ENCODE assay signal across 1 cellular context in the genomic region with DNA sequence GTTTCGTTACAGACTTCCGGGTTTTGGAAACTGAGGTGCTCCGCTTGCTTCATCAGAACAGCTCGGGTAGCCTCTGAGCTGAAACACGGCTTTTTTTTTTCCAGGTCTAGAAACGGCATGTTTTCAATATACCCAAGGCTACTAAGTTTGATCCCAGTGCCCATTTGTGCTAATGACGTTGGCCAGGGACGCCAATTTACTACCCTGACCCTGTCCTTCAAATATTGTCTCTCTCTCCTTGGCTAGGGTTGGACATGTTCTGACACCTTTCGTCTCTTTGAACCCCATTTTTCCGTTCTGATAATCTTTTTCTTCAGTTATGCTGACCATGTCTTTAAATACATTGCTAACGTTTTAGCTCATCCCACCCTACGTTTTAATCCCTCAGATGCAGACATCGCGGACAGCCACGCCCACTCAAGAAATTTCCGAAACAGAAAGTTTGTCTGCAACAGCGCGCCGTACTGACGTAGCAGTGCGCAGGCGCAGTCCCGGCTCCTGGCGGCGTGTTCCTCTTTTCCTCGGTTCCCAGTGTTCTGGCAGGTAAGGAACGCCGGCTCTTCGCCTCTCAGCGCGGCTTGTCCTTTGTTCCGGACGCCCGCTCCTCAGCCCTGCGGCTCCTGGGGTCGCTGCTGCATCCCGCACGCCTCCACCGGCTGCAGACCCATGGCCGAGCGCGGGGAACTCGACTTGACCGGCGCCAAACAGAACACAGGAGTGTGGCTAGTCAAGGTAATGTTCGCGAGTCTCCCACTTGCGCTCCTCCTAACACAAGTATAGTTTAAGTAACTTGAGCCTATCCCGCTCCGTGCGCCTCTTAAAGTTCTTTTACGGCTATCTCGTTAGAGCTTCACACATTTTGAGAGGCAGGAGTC.
TF ChIP-seq lines count a peak whose summit lies in the region.

A gene with protein sequence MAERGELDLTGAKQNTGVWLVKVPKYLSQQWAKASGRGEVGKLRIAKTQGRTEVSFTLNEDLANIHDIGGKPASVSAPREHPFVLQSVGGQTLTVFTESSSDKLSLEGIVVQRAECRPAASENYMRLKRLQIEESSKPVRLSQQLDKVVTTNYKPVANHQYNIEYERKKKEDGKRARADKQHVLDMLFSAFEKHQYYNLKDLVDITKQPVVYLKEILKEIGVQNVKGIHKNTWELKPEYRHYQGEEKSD (plus strand): TSS at position 521 of the 875 bp plus-strand sequence. CDS start 146 bp downstream, at position 667.

TF ChIP-seq in HepG2, 621 proteins besides CTCF, POLR2A, EP300 and RAD21 (continued from another document and continues in another):
- TF ChIP-seq NR2C2 (CRISPR knock-in tag; IDR thresholded peaks at IDR 0.05; ENCODE audit: borderline replicate concordance) = peak; percentile 45; the same call in 1 of the 2 replicates
- no peak for TF ChIP-seq PRDM15 (CRISPR knock-in tag; IDR thresholded peaks at IDR 0.05)
- TF ChIP-seq, protein P1, sequence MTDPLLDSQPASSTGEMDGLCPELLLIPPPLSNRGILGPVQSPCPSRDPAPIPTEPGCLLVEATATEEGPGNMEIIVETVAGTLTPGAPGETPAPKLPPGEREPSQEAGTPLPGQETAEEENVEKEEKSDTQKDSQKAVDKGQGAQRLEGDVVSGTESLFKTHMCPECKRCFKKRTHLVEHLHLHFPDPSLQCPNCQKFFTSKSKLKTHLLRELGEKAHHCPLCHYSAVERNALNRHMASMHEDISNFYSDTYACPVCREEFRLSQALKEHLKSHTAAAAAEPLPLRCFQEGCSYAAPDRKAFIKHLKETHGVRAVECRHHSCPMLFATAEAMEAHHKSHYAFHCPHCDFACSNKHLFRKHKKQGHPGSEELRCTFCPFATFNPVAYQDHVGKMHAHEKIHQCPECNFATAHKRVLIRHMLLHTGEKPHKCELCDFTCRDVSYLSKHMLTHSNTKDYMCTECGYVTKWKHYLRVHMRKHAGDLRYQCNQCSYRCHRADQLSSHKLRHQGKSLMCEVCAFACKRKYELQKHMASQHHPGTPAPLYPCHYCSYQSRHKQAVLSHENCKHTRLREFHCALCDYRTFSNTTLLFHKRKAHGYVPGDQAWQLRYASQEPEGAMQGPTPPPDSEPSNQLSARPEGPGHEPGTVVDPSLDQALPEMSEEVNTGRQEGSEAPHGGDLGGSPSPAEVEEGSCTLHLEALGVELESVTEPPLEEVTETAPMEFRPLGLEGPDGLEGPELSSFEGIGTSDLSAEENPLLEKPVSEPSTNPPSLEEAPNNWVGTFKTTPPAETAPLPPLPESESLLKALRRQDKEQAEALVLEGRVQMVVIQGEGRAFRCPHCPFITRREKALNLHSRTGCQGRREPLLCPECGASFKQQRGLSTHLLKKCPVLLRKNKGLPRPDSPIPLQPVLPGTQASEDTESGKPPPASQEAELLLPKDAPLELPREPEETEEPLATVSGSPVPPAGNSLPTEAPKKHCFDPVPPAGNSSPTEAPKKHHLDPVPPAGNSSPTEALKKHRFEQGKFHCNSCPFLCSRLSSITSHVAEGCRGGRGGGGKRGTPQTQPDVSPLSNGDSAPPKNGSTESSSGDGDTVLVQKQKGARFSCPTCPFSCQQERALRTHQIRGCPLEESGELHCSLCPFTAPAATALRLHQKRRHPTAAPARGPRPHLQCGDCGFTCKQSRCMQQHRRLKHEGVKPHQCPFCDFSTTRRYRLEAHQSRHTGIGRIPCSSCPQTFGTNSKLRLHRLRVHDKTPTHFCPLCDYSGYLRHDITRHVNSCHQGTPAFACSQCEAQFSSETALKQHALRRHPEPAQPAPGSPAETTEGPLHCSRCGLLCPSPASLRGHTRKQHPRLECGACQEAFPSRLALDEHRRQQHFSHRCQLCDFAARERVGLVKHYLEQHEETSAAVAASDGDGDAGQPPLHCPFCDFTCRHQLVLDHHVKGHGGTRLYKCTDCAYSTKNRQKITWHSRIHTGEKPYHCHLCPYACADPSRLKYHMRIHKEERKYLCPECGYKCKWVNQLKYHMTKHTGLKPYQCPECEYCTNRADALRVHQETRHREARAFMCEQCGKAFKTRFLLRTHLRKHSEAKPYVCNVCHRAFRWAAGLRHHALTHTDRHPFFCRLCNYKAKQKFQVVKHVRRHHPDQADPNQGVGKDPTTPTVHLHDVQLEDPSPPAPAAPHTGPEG (CRISPR knock-in tag; IDR thresholded peaks at IDR 0.05) = no peak
- TF ChIP-seq GABPB1 (CRISPR knock-in tag; IDR thresholded peaks at IDR 0.05) = peak; percentile 81
- no peak for TF ChIP-seq ZFP36L2 (CRISPR knock-in tag; IDR thresholded peaks at IDR 0.05)
- TF ChIP-seq ZNF724P (CRISPR knock-in tag; IDR thresholded peaks at IDR 0.05; ENCODE audit: borderline replicate concordance) = no peak
- TF ChIP-seq NFIB (CRISPR knock-in tag; IDR thresholded peaks at IDR 0.05; ENCODE audit: borderline replicate concordance) = no peak
- no peak for TF ChIP-seq ZNF790 (CRISPR knock-in tag; IDR thresholded peaks at IDR 0.05; ENCODE audit: borderline replicate concordance)
- no peak for TF ChIP-seq ZNF17 (CRISPR knock-in tag; IDR thresholded peaks at IDR 0.05)
- peak; percentile 29; the same call in 1 of the 2 replicates for TF ChIP-seq BCL3 (CRISPR knock-in tag; IDR thresholded peaks at IDR 0.05)
- TF ChIP-seq BCL6 (CRISPR knock-in tag; IDR thresholded peaks at IDR 0.05) = no peak
- TF ChIP-seq, protein P2, sequence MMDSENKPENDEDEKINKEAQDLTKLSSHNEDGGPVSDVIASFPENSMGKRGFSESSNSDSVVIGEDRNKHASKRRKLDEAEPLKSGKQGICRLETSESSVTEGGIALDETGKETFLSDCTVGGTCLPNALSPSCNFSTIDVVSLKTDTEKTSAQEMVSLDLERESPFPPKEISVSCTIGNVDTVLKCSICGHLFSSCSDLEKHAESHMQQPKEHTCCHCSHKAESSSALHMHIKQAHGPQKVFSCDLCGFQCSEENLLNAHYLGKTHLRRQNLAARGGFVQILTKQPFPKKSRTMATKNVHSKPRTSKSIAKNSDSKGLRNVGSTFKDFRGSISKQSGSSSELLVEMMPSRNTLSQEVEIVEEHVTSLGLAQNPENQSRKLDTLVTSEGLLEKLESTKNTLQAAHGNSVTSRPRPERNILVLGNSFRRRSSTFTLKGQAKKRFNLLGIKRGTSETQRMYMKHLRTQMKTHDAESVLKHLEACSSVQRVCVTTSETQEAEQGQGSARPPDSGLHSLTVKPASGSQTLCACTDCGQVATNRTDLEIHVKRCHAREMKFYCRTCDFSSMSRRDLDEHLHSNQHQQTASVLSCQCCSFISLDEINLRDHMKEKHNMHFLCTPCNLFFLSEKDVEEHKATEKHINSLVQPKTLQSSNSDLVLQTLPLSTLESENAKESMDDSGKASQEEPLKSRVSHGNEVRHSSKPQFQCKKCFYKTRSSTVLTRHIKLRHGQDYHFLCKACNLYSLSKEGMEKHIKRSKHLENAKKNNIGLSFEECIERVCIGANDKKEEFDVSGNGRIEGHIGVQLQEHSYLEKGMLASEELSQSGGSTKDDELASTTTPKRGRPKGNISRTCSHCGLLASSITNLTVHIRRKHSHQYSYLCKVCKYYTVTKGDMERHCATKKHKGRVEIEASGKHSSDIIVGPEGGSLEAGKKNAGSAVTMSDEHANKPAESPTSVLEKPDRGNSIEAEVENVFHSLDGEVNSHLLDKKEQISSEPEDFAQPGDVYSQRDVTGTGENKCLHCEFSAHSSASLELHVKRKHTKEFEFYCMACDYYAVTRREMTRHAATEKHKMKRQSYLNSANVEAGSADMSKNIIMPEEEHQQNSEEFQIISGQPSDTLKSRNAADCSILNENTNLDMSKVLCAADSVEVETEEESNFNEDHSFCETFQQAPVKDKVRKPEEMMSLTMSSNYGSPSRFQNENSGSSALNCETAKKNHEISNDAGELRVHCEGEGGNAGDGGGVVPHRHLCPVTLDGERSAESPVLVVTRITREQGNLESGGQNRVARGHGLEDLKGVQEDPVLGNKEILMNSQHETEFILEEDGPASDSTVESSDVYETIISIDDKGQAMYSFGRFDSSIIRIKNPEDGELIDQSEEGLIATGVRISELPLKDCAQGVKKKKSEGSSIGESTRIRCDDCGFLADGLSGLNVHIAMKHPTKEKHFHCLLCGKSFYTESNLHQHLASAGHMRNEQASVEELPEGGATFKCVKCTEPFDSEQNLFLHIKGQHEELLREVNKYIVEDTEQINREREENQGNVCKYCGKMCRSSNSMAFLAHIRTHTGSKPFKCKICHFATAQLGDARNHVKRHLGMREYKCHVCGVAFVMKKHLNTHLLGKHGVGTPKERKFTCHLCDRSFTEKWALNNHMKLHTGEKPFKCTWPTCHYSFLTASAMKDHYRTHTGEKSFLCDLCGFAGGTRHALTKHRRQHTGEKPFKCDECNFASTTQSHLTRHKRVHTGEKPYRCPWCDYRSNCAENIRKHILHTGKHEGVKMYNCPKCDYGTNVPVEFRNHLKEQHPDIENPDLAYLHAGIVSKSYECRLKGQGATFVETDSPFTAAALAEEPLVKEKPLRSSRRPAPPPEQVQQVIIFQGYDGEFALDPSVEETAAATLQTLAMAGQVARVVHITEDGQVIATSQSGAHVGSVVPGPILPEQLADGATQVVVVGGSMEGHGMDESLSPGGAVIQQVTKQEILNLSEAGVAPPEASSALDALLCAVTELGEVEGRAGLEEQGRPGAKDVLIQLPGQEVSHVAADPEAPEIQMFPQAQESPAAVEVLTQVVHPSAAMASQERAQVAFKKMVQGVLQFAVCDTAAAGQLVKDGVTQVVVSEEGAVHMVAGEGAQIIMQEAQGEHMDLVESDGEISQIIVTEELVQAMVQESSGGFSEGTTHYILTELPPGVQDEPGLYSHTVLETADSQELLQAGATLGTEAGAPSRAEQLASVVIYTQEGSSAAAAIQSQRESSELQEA (CRISPR knock-in tag; IDR thresholded peaks at IDR 0.05; ENCODE audit: not compliant biosample characterization) = no peak
- peak; percentile 66; the same call in 1 of the 2 replicates for TF ChIP-seq ZMAT3 (CRISPR knock-in tag; conservative IDR thresholded peaks at IDR 0.05)
- TF ChIP-seq ZFP91 (CRISPR knock-in tag; IDR thresholded peaks at IDR 0.05; ENCODE audit: borderline replicate concordance) = peak; percentile 88; the same call in 1 of the 2 replicates
- TF ChIP-seq DMAP1 (CRISPR knock-in tag; IDR thresholded peaks at IDR 0.05) = peak; percentile 85
- TF ChIP-seq MIER3 (CRISPR knock-in tag; IDR thresholded peaks at IDR 0.05; ENCODE audit: borderline replicate concordance) = peak; percentile 62; the same call in 1 of the 2 replicates
- TF ChIP-seq IRF1 (CRISPR knock-in tag; IDR thresholded peaks at IDR 0.05; ENCODE audit: low read depth) = no peak
- no peak for TF ChIP-seq ZNF644 (CRISPR knock-in tag; IDR thresholded peaks at IDR 0.05; ENCODE audit: low read depth)
